8 cellular contexts compared by ENCODE assay signal in the genomic region with DNA sequence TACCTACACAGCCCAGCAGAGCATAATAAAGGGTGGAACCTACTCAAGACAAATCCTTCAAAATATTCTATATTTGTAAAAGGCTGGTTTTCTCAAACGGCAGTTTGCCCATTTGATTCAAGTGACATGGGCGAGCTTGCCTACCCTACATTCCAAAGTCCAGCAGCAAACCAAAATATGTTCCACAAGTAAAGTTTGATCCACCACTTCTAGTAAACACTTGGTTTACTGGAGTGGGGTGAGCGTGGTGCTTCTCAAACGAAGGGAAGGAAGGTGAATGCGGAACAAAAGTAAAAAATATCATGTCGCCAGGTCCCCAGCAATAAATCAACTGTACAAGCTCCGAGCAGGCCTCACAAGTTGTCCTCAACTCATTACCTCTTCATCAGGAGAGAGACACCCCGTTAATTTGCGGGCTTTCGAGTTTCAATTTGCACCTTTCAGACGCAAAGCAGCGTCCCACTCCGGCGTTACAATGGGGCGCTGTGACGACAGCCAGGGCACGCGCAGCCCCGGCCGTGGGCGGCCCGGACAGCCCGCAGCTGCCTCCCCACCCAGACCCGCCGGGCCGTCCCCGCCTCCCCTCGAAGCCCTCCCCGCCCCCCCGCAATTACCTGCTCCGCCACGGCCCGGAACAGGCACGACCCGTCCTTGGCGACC. TPM values are rescaled to one million over a fixed set of nuclear protein-coding genes. Genes with fewer than 3 reads are reported as not detected.
DNase-seq lines count a peak whose midpoint lies in the region; ATAC-seq and TF ChIP-seq lines count a peak whose summit lies in the region.

No MANE protein-coding gene starts in this region.

- H3K9me3 ChIP-seq in mononuclear cell (ENCODE audit: low read depth, low read length) = no peaks in the 10 kb centered on the region

- peak overlapping the region; percentile 94 for H3K4me3 Mint-ChIP-seq in endothelial cell (ENCODE audit: unreplicated experiment)

- H3K4me3 ChIP-seq in mononuclear cell (ENCODE audit: low read length) = peak overlapping the region; percentile 80

- H3K4me1 ChIP-seq in mononuclear cell (ENCODE audit: insufficient read depth, low read length) = peaks cover 46% of the 10 kb centered on the region

- peak; percentile 54 for ATAC-seq in HG02798 (IDR thresholded peaks at IDR 0.05; ENCODE audit: poor library complexity, unreplicated experiment)

- H3K27me3 ChIP-seq in mononuclear cell (ENCODE audit: insufficient read depth, low read length) = no peaks in the 10 kb centered on the region

- TF ChIP-seq CTCF in endothelial cell (IDR thresholded peaks at IDR 0.05; ENCODE audit: unreplicated experiment) = no peak

- H3K27me3 Mint-ChIP-seq in endothelial cell (ENCODE audit: unreplicated experiment) = peaks cover 13% of the 10 kb centered on the region

- peaks cover 8% of the 10 kb centered on the region for H3K36me3 Mint-ChIP-seq in endothelial cell (ENCODE audit: low read depth, unreplicated experiment)

- DNase-seq in NCI-H1417 (lab: John Stamatoyannopoulos, UW) (peak; percentile 22 to 74 (median 67)), NCI-H1417 treated with DMSO at 0.1 percent for 48 hours (lab: John Stamatoyannopoulos, UW) (no peak), NCI-H774 (lab: John Stamatoyannopoulos, UW) (peak; percentile 2), endothelial cell (ENCODE audit: low spot score) (peak; percentile 51)
- peak; percentile 50 for DNase-seq in activated CD8-positive, alpha-beta memory T cell treated with anti-CD3 and anti-CD28 coated beads, Interleukin-2, amount 50 U/mL, for 24 hours (ENCODE audit: extremely low read depth)
- DNase-seq in stimulated activated CD8-positive, alpha-beta memory T cell treated with anti-CD3 and anti-CD28 coated beads, Interleukin-4, amount 100 ng/mL, for 1 hour (ENCODE audit: low read depth in 2 of 2, low spot score in 1 of 2) = peak; percentile 44 to 58

- peaks cover 24% of the 10 kb centered on the region for H3K4me1 Mint-ChIP-seq in endothelial cell (ENCODE audit: unreplicated experiment)

- H3K27ac Mint-ChIP-seq in endothelial cell (ENCODE audit: unreplicated experiment) = peak overlapping the region; percentile 90

- no peaks in the 10 kb centered on the region for H3K9me3 Mint-ChIP-seq in endothelial cell (ENCODE audit: unreplicated experiment)

RNA-seq across cellular contexts. Expression of gene OTUD4, which starts 1.1 kb away (rescaled TPM):
- total RNA-seq in endothelial cell (ENCODE audit: unreplicated experiment) (43.1 TPM), mononuclear cell (77.1 TPM)
